In genomic region chr18:6478111-6478510, GRCh38 we compare ENCODE assay signal across 30 cellular contexts.
"Had no signal": no experiment of that assay in that cellular context is flagged by ENCODE, and none has a peak within 500 bp of the region (broad histone marks: within the 10 kb centered on the region; RNA-seq: fewer than 3 reads in every experiment).

No MANE protein-coding gene starts in this region.

- H3K9ac ChIP-seq: neural progenitor cell, parathyroid adenoma had no signal

- H3K9me3 Mint-ChIP-seq: natural killer cell, nephron, neural progenitor cell, type B pancreatic cell had no signal

- H3K4me3 ChIP-seq: neural progenitor cell, ovary, prostate gland, right lobe of liver, sigmoid colon, suprapubic skin, testis, tibial artery, transverse colon, upper lobe of right lung, uterus had no signal

- H3K4me3 Mint-ChIP-seq: naive thymus-derived CD4-positive, alpha-beta T cell; natural killer cell; nephron; neural progenitor cell; stimulated activated effector memory CD8-positive, alpha-beta T cell treated with anti-CD3 and anti-CD28 coated beads, Interleukin-12 subunit alpha, Interleukin-12 subunit beta, amount 100 ng/mL, for 72 hours; stimulated activated naive CD8-positive, alpha-beta T cell treated with anti-CD3 and anti-CD28 coated beads, Interleukin-15, amount 100 ng/mL, for 72 hours; type B pancreatic cell had no signal

- DNase-seq: naive thymus-derived CD4-positive, alpha-beta T cell; natural killer cell; occipital lobe; ovary; posterior cingulate gyrus; retina; right lobe of liver; sigmoid colon; small intestine; stimulated activated CD4-positive, alpha-beta T cell treated with anti-CD3 and anti-CD28 coated beads, Interleukin-15, amount 100 ng/mL, for 24 hours; stimulated activated CD4-positive, alpha-beta T cell treated with anti-CD3 and anti-CD28 coated beads, Interleukin-2, amount 100 ng/mL, for 24 hours; stimulated activated CD4-positive, alpha-beta T cell treated with anti-CD3 and anti-CD28 coated beads, Interleukin-2, amount 100 ng/mL, for 48 hours; stimulated activated CD4-positive, alpha-beta T cell treated with anti-CD3 and anti-CD28 coated beads, Interleukin-4, amount 100 ng/mL, for 24 hours; stimulated activated naive CD4-positive, alpha-beta T cell; stimulated activated naive CD8-positive, alpha-beta T cell treated with anti-CD3 and anti-CD28 coated beads, Interleukin-15, amount 100 ng/mL, for 72 hours; stimulated activated naive CD8-positive, alpha-beta T cell treated with anti-CD3 and anti-CD28 coated beads, Interleukin-15, Interleukin-2, amounts not matched to agents 100 U/mL and 50 U/mL, for 24 hours; substantia nigra; tibial artery; transverse colon; upper lobe of right lung; uterus had no signal

- H3K4me1 ChIP-seq: neural progenitor cell, prostate gland, sigmoid colon, transverse colon, upper lobe of right lung, uterus had no signal

- ATAC-seq: naive thymus-derived CD4-positive, alpha-beta T cell; natural killer cell; right cardiac atrium; right lobe of liver; stimulated activated effector memory CD8-positive, alpha-beta T cell treated with anti-CD3 and anti-CD28 coated beads, Interleukin-12 subunit alpha, Interleukin-12 subunit beta, amount 100 ng/mL, for 72 hours; stimulated activated naive CD8-positive, alpha-beta T cell treated with anti-CD3 and anti-CD28 coated beads, Interleukin-15, amount 100 ng/mL, for 72 hours; stimulated activated naive CD8-positive, alpha-beta T cell treated with anti-CD3 and anti-CD28 coated beads, Interleukin-15, Interleukin-2, amounts not matched to agents 100 U/mL and 50 U/mL, for 24 hours; upper lobe of right lung had no signal

- H3K9me3 ChIP-seq: ovary, prostate gland, right lobe of liver, sigmoid colon, suprapubic skin, testis, tibial artery, transverse colon, upper lobe of right lung, uterus had no signal

- H3K36me3 ChIP-seq: neural progenitor cell, ovary, prostate gland, right lobe of liver, sigmoid colon, suprapubic skin, tibial artery, transverse colon, upper lobe of right lung, uterus had no signal

- H3K79me2 ChIP-seq: parathyroid adenoma had no signal

- H3K4me2 ChIP-seq: neural progenitor cell had no signal

- H3K36me3 Mint-ChIP-seq: naive thymus-derived CD4-positive, alpha-beta T cell; natural killer cell; neural progenitor cell; stimulated activated effector memory CD8-positive, alpha-beta T cell treated with anti-CD3 and anti-CD28 coated beads, Interleukin-12 subunit alpha, Interleukin-12 subunit beta, amount 100 ng/mL, for 72 hours; type B pancreatic cell had no signal

- H3K4me1 Mint-ChIP-seq: naive thymus-derived CD4-positive, alpha-beta T cell; stimulated activated effector memory CD8-positive, alpha-beta T cell treated with anti-CD3 and anti-CD28 coated beads, Interleukin-12 subunit alpha, Interleukin-12 subunit beta, amount 100 ng/mL, for 72 hours; stimulated activated naive CD8-positive, alpha-beta T cell treated with anti-CD3 and anti-CD28 coated beads, Interleukin-15, amount 100 ng/mL, for 72 hours had no signal

- H3K27ac Mint-ChIP-seq: naive thymus-derived CD4-positive, alpha-beta T cell; natural killer cell; nephron; neural progenitor cell; stimulated activated effector memory CD8-positive, alpha-beta T cell treated with anti-CD3 and anti-CD28 coated beads, Interleukin-12 subunit alpha, Interleukin-12 subunit beta, amount 100 ng/mL, for 72 hours; stimulated activated naive CD8-positive, alpha-beta T cell treated with anti-CD3 and anti-CD28 coated beads, Interleukin-15, amount 100 ng/mL, for 72 hours had no signal

- H2AFZ ChIP-seq: neural progenitor cell, parathyroid adenoma had no signal

- H3K27me3 ChIP-seq: neural progenitor cell, ovary, right lobe of liver, sigmoid colon, suprapubic skin, testis, tibial artery, transverse colon, upper lobe of right lung, uterus had no signal

- FAIRE-seq: small intestine had no signal

- H3K27ac ChIP-seq: neural progenitor cell, ovary, parathyroid adenoma, prostate gland, right lobe of liver, sigmoid colon, testis, tibial artery, transverse colon, upper lobe of right lung, uterus had no signal

- H3K27me3 Mint-ChIP-seq: stimulated activated naive CD8-positive, alpha-beta T cell treated with anti-CD3 and anti-CD28 coated beads, Interleukin-15, amount 100 ng/mL, for 72 hours had no signal
